10 cellular contexts compared by ENCODE assay signal in the genomic region with DNA sequence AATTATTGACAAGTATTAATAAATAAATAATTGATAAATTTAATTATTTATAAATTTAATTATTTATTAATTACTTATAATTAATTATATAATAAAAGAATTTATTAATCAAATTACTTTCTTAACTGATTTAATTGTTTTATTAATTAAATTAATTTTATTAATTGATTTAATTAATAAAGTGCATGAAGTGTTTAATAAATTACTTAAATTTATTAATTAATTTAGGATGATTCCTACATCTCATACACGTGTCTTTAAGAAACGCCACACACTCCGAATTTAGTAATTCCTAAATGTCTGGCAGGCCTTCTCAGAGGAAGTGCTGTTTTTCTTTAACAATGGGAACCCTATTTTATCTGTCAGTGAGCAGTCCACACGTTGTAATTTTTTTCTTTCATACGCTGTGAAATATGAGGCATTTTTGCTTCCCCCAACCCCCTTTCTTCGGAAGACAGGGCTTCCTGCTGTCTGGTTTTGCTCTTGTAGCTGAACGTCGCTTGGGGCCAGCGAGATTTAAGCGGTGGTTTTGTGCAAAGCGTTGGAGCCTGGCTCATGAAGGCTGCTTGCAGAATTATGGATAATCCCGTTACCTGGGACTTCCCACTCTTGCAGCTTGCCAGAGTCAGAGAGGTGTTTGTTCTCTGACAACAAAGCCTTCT. TPM values are rescaled to one million over a fixed set of nuclear protein-coding genes. Genes with fewer than 3 reads are reported as not detected.
DNase-seq lines count a peak whose midpoint lies in the region; ATAC-seq lines count a peak whose summit lies in the region.
"Had no signal": no experiment of that assay in that cellular context is flagged by ENCODE, and none has a peak within 500 bp of the region (broad histone marks: within the 10 kb centered on the region; RNA-seq: fewer than 3 reads in every experiment).

No MANE protein-coding gene starts in this region.

- ATAC-seq in activated CD8-positive, alpha-beta memory T cell treated with anti-CD3 and anti-CD28 coated beads, Interleukin-2, amount 10 ng/mL, durations not matched to agents 7 days and 5 days: peak; percentile 45
- ATAC-seq in GM21619 (IDR thresholded peaks at IDR 0.05; ENCODE audit: unreplicated experiment): no peak

- peaks cover 3% of the 10 kb centered on the region for H3K27me3 Mint-ChIP-seq in activated CD8-positive, alpha-beta memory T cell treated with anti-CD3 and anti-CD28 coated beads, Interleukin-2, amount 10 ng/mL, durations not matched to agents 7 days and 5 days

- peaks cover 1% of the 10 kb centered on the region for H3K36me3 Mint-ChIP-seq in activated CD8-positive, alpha-beta memory T cell treated with anti-CD3 and anti-CD28 coated beads, Interleukin-2, amount 10 ng/mL, durations not matched to agents 7 days and 5 days

- DNase-seq in activated CD8-positive, alpha-beta memory T cell treated with anti-CD3 and anti-CD28 coated beads, Interleukin-2, amount 10 ng/mL, durations not matched to agents 7 days and 5 days: peak; percentile 44
- no peak for DNase-seq in activated CD8-positive, alpha-beta memory T cell treated with anti-CD3 and anti-CD28 coated beads, Interleukin-2, amount 50 U/mL, for 48 hours
- DNase-seq in NCI-H460 (ENCODE audit: extremely low read depth, low read depth) (peak; percentile 47), ecto neural progenitor cell (ENCODE audit: low spot score) (peak; percentile 45), smooth muscle cell of the brain vasculature (ENCODE audit: low read depth, low spot score) (peak; percentile 3), GOT3 (lab: John Stamatoyannopoulos, UW) (no peak)
- DNase-seq in NK-92 treated with Interleukin-12 subunit alpha and Interleukin-12 subunit beta, amount 100 ng/mL, for 24 hours (lab: John Stamatoyannopoulos, UW): no peak
- DNase-seq: cerebellar nuclear complex, NCI-H69 had no signal

- H3K4me3 Mint-ChIP-seq in activated CD8-positive, alpha-beta memory T cell treated with anti-CD3 and anti-CD28 coated beads, Interleukin-2, amount 10 ng/mL, durations not matched to agents 7 days and 5 days: no peak overlapping the region

- CTCF ChIA-PET in activated CD8-positive, alpha-beta memory T cell treated with anti-CD3 and anti-CD28 coated beads, Interleukin-2, amount 10 ng/mL, durations not matched to agents 7 days and 5 days (lab: Charles Lee): no interaction called here

- H3K9me3 Mint-ChIP-seq in activated CD8-positive, alpha-beta memory T cell treated with anti-CD3 and anti-CD28 coated beads, Interleukin-2, amount 10 ng/mL, durations not matched to agents 7 days and 5 days (ENCODE audit: low read depth): peaks cover 2% of the 10 kb centered on the region

- peaks cover 7% of the 10 kb centered on the region for H3K4me1 Mint-ChIP-seq in activated CD8-positive, alpha-beta memory T cell treated with anti-CD3 and anti-CD28 coated beads, Interleukin-2, amount 10 ng/mL, durations not matched to agents 7 days and 5 days

- H3K27ac Mint-ChIP-seq in activated CD8-positive, alpha-beta memory T cell treated with anti-CD3 and anti-CD28 coated beads, Interleukin-2, amount 10 ng/mL, durations not matched to agents 7 days and 5 days: peak overlapping the region; percentile 20

RNA-seq across cellular contexts. Expression of a gene that starts 46.8 kb away (rescaled TPM):
- 1 to 10 TPM in 1 of 2 experiments, under 1 TPM in 1; 0.96 to 1.3 TPM for total RNA-seq in activated CD8-positive, alpha-beta memory T cell treated with anti-CD3 and anti-CD28 coated beads, Interleukin-2, amount 10 ng/mL, durations not matched to agents 7 days and 5 days
- total RNA-seq in NCI-H460 (2014; rRNA removed; shearing (Covaris generic)): 4.7 and 5.7 TPM in 2 replicates
- polyA plus RNA-seq in NCI-H460 (2014; cell fraction: nucleus; rRNA removed): 0.78 and 0.82 TPM in 2 replicates

Comparison
In these comparisons a context has a peak if more than half of its experiments do, and no peak if none do; other contexts are left out.
1. DNase-seq: peak in activated CD8-positive, alpha-beta memory T cell treated with anti-CD3 and anti-CD28 coated beads, Interleukin-2, amount 10 ng/mL, durations not matched to agents 7 days and 5 days (single experiment), NCI-H460 (single experiment), ecto neural progenitor cell (single experiment) and smooth muscle cell of the brain vasculature (single experiment); none in activated CD8-positive, alpha-beta memory T cell treated with anti-CD3 and anti-CD28 coated beads, Interleukin-2, amount 50 U/mL, for 48 hours (single experiment), GOT3 (single experiment) and NK-92 treated with Interleukin-12 subunit alpha and Interleukin-12 subunit beta, amount 100 ng/mL, for 24 hours (single experiment).